Comparison of ENCODE assay signal across 32 cellular contexts in the genomic region with DNA sequence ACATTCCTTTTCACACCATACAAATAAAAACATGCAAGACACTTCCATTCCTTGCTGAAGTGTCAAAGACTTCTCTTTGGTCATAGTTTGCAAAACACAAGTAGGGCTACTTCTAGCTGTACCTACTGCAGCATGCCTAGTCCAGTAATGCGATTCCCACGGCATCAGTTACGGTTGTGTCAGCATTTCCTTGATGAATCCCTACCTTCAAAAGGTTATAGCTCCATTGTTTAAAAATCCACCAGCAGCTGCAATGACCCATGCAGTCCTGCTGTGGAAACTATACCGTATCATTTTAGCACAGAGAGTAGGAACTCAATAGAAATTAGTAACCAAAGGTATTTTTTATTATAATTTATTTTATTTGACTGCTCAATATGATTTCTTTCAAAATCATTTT.
A peak's percentile ranks its signal among the peaks of the same experiment; 100 is the strongest.
DNase-seq lines count a peak whose midpoint lies in the region; ATAC-seq and TF ChIP-seq lines count a peak whose summit lies in the region.
"Had no signal": no experiment of that assay in that cellular context is flagged by ENCODE, and none has a peak within 500 bp of the region (broad histone marks: within the 10 kb centered on the region; RNA-seq: fewer than 3 reads in every experiment).

No MANE protein-coding gene starts in this region.

- no peak overlapping the region for H3K9ac ChIP-seq in smooth muscle cell (ENCODE audit: low read depth)

- H2AFZ ChIP-seq in smooth muscle cell (ENCODE audit: low read depth), result peak overlapping the region; percentile 43

- no peaks in the 10 kb centered on the region for H3K27me3 Mint-ChIP-seq in activated CD4-positive, alpha-beta T cell treated with anti-CD3 and anti-CD28 coated beads, Interleukin-2, amount 10 ng/mL, durations not matched to agents 24 days and 14 days
- H3K27me3 Mint-ChIP-seq: B cell; CD4-positive, alpha-beta memory T cell; stimulated activated naive B cell treated with anti-CD40 and anti-IgM and Interleukin-4, amounts not matched to agents 10 μg/mL and 1 μg/mL and 100 μg/mL, for 72 hours had no signal

- H4K20me1 ChIP-seq in smooth muscle cell (ENCODE audit: low read depth), result no peaks in the 10 kb centered on the region

- H3K4me3 ChIP-seq in SJCRH30, result peak overlapping the region; percentile 27
- no peak overlapping the region for H3K4me3 ChIP-seq in smooth muscle cell
- H3K4me3 ChIP-seq: esophagus squamous epithelium, lung, mucosa of descending colon, upper lobe of right lung had no signal

- no peak for TF ChIP-seq CTCF in smooth muscle cell (IDR thresholded peaks at IDR 0.05; ENCODE audit: borderline replicate concordance, insufficient read depth, poor library complexity, severe bottlenecking)

- H3K4me1 ChIP-seq in SJCRH30, result peaks cover 44% of the 10 kb centered on the region
- peaks cover 5% of the 10 kb centered on the region for H3K4me1 ChIP-seq in smooth muscle cell (ENCODE audit: low read depth)
- H3K4me1 ChIP-seq: esophagus squamous epithelium, upper lobe of right lung had no signal

- no peak for ATAC-seq in GM19351 (IDR thresholded peaks at IDR 0.05; ENCODE audit: unreplicated experiment)
- ATAC-seq: activated naive CD4-positive, alpha-beta T cell treated with anti-CD3 and anti-CD28 coated beads, Interleukin-2, amount 50 U/mL, for 72 hours; mucosa of descending colon; natural killer cell; stimulated activated naive B cell treated with anti-CD40 and anti-IgM and Interleukin-4, amounts not matched to agents 10 μg/mL and 1 μg/mL and 100 μg/mL, for 72 hours; upper lobe of right lung had no signal

- DNase-seq in NCI-H345 (lab: John Stamatoyannopoulos, UW) (peak; percentile 17), NCI-H345 treated with DMSO at 0.1 percent for 48 hours (lab: John Stamatoyannopoulos, UW; ENCODE audit: unreplicated experiment) (no peak), HT1080 (ENCODE audit: low read depth) (peak; percentile 8), SJCRH30 (peak; percentile 87 to 94), smooth muscle cell (lab: John Stamatoyannopoulos, UW; ENCODE audit: unreplicated experiment) (no peak)
- no peak for DNase-seq in stimulated activated CD4-positive, alpha-beta T cell treated with anti-CD3 and anti-CD28 coated beads, Interleukin-15, amount 100 ng/mL, for 24 hours
- no peak for DNase-seq in activated CD4-positive, alpha-beta T cell treated with anti-CD3 and anti-CD28 coated beads, Interleukin-2, amount 10 ng/mL, durations not matched to agents 24 days and 14 days
- DNase-seq: activated CD4-positive, alpha-beta T cell treated with anti-CD3 and anti-CD28 coated beads for 48 hours; activated CD8-positive, alpha-beta memory T cell treated with anti-CD3 and anti-CD28 coated beads for 24 hours; activated effector memory CD4-positive, alpha-beta T cell treated with Interleukin-2 at 50 U/mL for 16 hours; activated T-cell treated with anti-CD3 and anti-CD28 coated beads for 4 hours; amygdala; brain microvascular endothelial cell; CD4-positive, alpha-beta memory T cell; esophagus squamous epithelium; foreskin melanocyte; HCEC 1CT; KG1; mucosa of descending colon; natural killer cell; NCI-H1105; NCI-H2081 treated with DMSO at 0.1 percent for 48 hours; NCI-H526 treated with DMSO at 0.1 percent for 48 hours; stimulated activated naive B cell treated with anti-CD40 and anti-IgM and Interleukin-4, amounts not matched to agents 10 μg/mL and 1 μg/mL and 100 μg/mL, for 72 hours; substantia nigra; T1000; upper lobe of right lung had no signal

- peaks cover 4% of the 10 kb centered on the region for H3F3A ChIP-seq in smooth muscle cell (ENCODE audit: low read depth)

- intact Hi-C loops in activated CD4-positive, alpha-beta T cell treated with anti-CD3 and anti-CD28 coated beads, Interleukin-2, amount 10 ng/mL, durations not matched to agents 24 days and 14 days (cut with micrococcal nuclease), result no loop called here

- H3K27ac ChIP-seq in SJCRH30 (peak overlapping the region; percentile 90), smooth muscle cell (ENCODE audit: low read depth) (peak overlapping the region; percentile 32)
- H3K27ac ChIP-seq: brain microvascular endothelial cell, esophagus squamous epithelium, upper lobe of right lung, WERI-Rb-1 had no signal

- peak overlapping the region; percentile 79 for H3K4me2 ChIP-seq in smooth muscle cell

- no peak overlapping the region for H3K4me3 Mint-ChIP-seq in activated CD4-positive, alpha-beta T cell treated with anti-CD3 and anti-CD28 coated beads, Interleukin-2, amount 10 ng/mL, durations not matched to agents 24 days and 14 days
- H3K4me3 Mint-ChIP-seq: B cell; CD4-positive, alpha-beta memory T cell; natural killer cell; stimulated activated naive B cell treated with anti-CD40 and anti-IgM and Interleukin-4, amounts not matched to agents 10 μg/mL and 1 μg/mL and 100 μg/mL, for 72 hours had no signal

- H3K9me3 ChIP-seq in SJCRH30 (replicated peaks) (no peaks in the 10 kb centered on the region), smooth muscle cell (replicated peaks; ENCODE audit: low read depth) (no peaks in the 10 kb centered on the region)
- H3K9me3 ChIP-seq: esophagus squamous epithelium, mucosa of descending colon, upper lobe of right lung had no signal

- H3K4me1 Mint-ChIP-seq in activated CD4-positive, alpha-beta T cell treated with anti-CD3 and anti-CD28 coated beads, Interleukin-2, amount 10 ng/mL, durations not matched to agents 24 days and 14 days, result no peaks in the 10 kb centered on the region
- H3K4me1 Mint-ChIP-seq: B cell; CD4-positive, alpha-beta memory T cell; natural killer cell; stimulated activated naive B cell treated with anti-CD40 and anti-IgM and Interleukin-4, amounts not matched to agents 10 μg/mL and 1 μg/mL and 100 μg/mL, for 72 hours had no signal

- WGBS in smooth muscle cell (ENCODE audit: low lambda C conversion rate), result 74% methylated on average over 4 of the region's 4 CpGs

- no peaks in the 10 kb centered on the region for H3K79me2 ChIP-seq in smooth muscle cell (ENCODE audit: low read depth)

- H3K9me3 Mint-ChIP-seq in activated CD4-positive, alpha-beta T cell treated with anti-CD3 and anti-CD28 coated beads, Interleukin-2, amount 10 ng/mL, durations not matched to agents 24 days and 14 days, result no peaks in the 10 kb centered on the region
- H3K9me3 Mint-ChIP-seq: stimulated activated naive B cell treated with anti-CD40 and anti-IgM and Interleukin-4, amounts not matched to agents 10 μg/mL and 1 μg/mL and 100 μg/mL, for 72 hours had no signal

- no peaks in the 10 kb centered on the region for H3K27me3 ChIP-seq in SJCRH30
- no peaks in the 10 kb centered on the region for H3K27me3 ChIP-seq in smooth muscle cell (ENCODE audit: low read depth)
- H3K27me3 ChIP-seq: brain microvascular endothelial cell, esophagus squamous epithelium, upper lobe of right lung had no signal

- H3K36me3 ChIP-seq in SJCRH30, result no peaks in the 10 kb centered on the region
- no peaks in the 10 kb centered on the region for H3K36me3 ChIP-seq in smooth muscle cell (ENCODE audit: low read depth)
- H3K36me3 ChIP-seq: brain microvascular endothelial cell, esophagus squamous epithelium, upper lobe of right lung, WERI-Rb-1 had no signal

- no peak overlapping the region for H3K27ac Mint-ChIP-seq in activated CD4-positive, alpha-beta T cell treated with anti-CD3 and anti-CD28 coated beads, Interleukin-2, amount 10 ng/mL, durations not matched to agents 24 days and 14 days
- H3K27ac Mint-ChIP-seq: activated naive CD4-positive, alpha-beta T cell treated with anti-CD3 and anti-CD28 coated beads, Interleukin-2, amount 50 U/mL, for 72 hours; B cell; CD4-positive, alpha-beta memory T cell; natural killer cell; stimulated activated naive B cell treated with anti-CD40 and anti-IgM and Interleukin-4, amounts not matched to agents 10 μg/mL and 1 μg/mL and 100 μg/mL, for 72 hours had no signal

- H3K36me3 Mint-ChIP-seq in activated CD4-positive, alpha-beta T cell treated with anti-CD3 and anti-CD28 coated beads, Interleukin-2, amount 10 ng/mL, durations not matched to agents 24 days and 14 days (ENCODE audit: low read depth), result no peaks in the 10 kb centered on the region
- H3K36me3 Mint-ChIP-seq: activated naive CD4-positive, alpha-beta T cell treated with anti-CD3 and anti-CD28 coated beads, Interleukin-2, amount 50 U/mL, for 72 hours; CD4-positive, alpha-beta memory T cell; natural killer cell; stimulated activated naive B cell treated with anti-CD40 and anti-IgM and Interleukin-4, amounts not matched to agents 10 μg/mL and 1 μg/mL and 100 μg/mL, for 72 hours had no signal

Comparison
In these comparisons a context has a peak if more than half of its experiments do, and no peak if none do; other contexts are left out.
1. DNase-seq: peak in NCI-H345 (single experiment), HT1080 (single experiment) and SJCRH30 (2 of 2); none in NCI-H345 treated with DMSO at 0.1 percent for 48 hours (single experiment), smooth muscle cell (single experiment), stimulated activated CD4-positive, alpha-beta T cell treated with anti-CD3 and anti-CD28 coated beads, Interleukin-15, amount 100 ng/mL, for 24 hours (single experiment) and activated CD4-positive, alpha-beta T cell treated with anti-CD3 and anti-CD28 coated beads, Interleukin-2, amount 10 ng/mL, durations not matched to agents 24 days and 14 days (single experiment).